Comparison of ENCODE assay signal across 1 cellular context in the genomic region with DNA sequence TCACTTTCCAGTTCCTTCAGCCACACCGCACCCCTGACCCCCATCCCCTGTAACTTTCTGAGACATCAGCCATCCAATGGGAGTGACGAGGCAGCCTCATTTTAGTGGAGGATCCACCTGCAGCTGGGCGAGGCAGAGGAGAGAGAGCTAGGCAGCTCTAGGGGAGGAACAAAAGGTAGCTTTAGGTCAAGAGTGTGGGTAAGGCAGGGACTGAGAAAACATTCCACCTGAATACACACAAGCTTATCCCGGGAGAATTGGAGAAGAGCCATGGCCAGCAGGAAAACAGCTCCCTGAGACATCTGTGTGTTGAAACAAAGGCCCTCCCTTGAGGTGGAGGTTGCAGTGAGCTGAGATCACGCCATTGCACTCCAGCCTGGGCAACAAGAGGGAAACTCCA.
TF ChIP-seq lines count a peak whose summit lies in the region.

No MANE protein-coding gene starts in this region.

TF ChIP-seq in HepG2, 621 proteins besides CTCF, POLR2A, EP300 and RAD21 (continued from another document):
- TF ChIP-seq, protein P1, sequence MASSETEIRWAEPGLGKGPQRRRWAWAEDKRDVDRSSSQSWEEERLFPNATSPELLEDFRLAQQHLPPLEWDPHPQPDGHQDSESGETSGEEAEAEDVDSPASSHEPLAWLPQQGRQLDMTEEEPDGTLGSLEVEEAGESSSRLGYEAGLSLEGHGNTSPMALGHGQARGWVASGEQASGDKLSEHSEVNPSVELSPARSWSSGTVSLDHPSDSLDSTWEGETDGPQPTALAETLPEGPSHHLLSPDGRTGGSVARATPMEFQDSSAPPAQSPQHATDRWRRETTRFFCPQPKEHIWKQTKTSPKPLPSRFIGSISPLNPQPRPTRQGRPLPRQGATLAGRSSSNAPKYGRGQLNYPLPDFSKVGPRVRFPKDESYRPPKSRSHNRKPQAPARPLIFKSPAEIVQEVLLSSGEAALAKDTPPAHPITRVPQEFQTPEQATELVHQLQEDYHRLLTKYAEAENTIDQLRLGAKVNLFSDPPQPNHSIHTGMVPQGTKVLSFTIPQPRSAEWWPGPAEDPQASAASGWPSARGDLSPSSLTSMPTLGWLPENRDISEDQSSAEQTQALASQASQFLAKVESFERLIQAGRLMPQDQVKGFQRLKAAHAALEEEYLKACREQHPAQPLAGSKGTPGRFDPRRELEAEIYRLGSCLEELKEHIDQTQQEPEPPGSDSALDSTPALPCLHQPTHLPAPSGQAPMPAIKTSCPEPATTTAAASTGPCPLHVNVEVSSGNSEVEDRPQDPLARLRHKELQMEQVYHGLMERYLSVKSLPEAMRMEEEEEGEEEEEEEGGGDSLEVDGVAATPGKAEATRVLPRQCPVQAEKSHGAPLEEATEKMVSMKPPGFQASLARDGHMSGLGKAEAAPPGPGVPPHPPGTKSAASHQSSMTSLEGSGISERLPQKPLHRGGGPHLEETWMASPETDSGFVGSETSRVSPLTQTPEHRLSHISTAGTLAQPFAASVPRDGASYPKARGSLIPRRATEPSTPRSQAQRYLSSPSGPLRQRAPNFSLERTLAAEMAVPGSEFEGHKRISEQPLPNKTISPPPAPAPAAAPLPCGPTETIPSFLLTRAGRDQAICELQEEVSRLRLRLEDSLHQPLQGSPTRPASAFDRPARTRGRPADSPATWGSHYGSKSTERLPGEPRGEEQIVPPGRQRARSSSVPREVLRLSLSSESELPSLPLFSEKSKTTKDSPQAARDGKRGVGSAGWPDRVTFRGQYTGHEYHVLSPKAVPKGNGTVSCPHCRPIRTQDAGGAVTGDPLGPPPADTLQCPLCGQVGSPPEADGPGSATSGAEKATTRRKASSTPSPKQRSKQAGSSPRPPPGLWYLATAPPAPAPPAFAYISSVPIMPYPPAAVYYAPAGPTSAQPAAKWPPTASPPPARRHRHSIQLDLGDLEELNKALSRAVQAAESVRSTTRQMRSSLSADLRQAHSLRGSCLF (CRISPR knock-in tag; IDR thresholded peaks at IDR 0.05; ENCODE audit: borderline replicate concordance): no peak
- TF ChIP-seq ETV6 (CRISPR knock-in tag; conservative IDR thresholded peaks at IDR 0.05) (no peak), ZC3H4 (CRISPR knock-in tag; IDR thresholded peaks at IDR 0.05; ENCODE audit: borderline replicate concordance) (no peak), SMAD3 (CRISPR knock-in tag; IDR thresholded peaks at IDR 0.05) (no peak), PITX1 (CRISPR knock-in tag; IDR thresholded peaks at IDR 0.05) (no peak), NFE2L1 (CRISPR knock-in tag; IDR thresholded peaks at IDR 0.05; ENCODE audit: borderline replicate concordance) (no peak), ZBTB21 (CRISPR knock-in tag; IDR thresholded peaks at IDR 0.05) (no peak)
TF ChIP-seq in HepG2: peak in this region for 0.
